In genomic region chr19:32971715-32972540, GRCh38 we compare ENCODE assay signal across 1 cellular context.
TF ChIP-seq lines count a peak whose summit lies in the region.

CEP89 (minus strand) TSS chr19:32971958; CDS start chr19:32971874, 84 bp downstream.
A gene with protein sequence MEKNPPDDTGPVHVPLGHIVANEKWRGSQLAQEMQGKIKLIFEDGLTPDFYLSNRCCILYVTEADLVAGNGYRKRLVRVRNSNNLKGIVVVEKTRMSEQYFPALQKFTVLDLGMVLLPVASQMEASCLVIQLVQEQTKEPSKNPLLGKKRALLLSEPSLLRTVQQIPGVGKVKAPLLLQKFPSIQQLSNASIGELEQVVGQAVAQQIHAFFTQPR (plus strand): TSS chr19:32972242. CDS start chr19:32973197, 955 bp downstream.

TF ChIP-seq in HepG2, 621 proteins besides CTCF, POLR2A, EP300 and RAD21 (continued from another document and continues in another):
- TF ChIP-seq PBX2 (CRISPR knock-in tag; IDR thresholded peaks at IDR 0.05) (peak; percentile 96), ZNF337 (CRISPR knock-in tag; IDR thresholded peaks at IDR 0.05; ENCODE audit: borderline replicate concordance, low read depth) (peak; percentile 61; the same call in 1 of the 2 replicates), SNAI1 (CRISPR knock-in tag; IDR thresholded peaks at IDR 0.05; ENCODE audit: borderline replicate concordance) (no peak), BRCA1 (CRISPR knock-in tag; IDR thresholded peaks at IDR 0.05) (no peak), ZNF781 (CRISPR knock-in tag; IDR thresholded peaks at IDR 0.05; ENCODE audit: borderline replicate concordance, not compliant biosample characterization) (peak; percentile 73), CC2D1A (CRISPR knock-in tag; IDR thresholded peaks at IDR 0.05) (peak; percentile 99; the same call in 1 of the 2 replicates), BCLAF1 (IDR thresholded peaks at IDR 0.05) (no peak), ZNF609 (CRISPR knock-in tag; IDR thresholded peaks at IDR 0.05; ENCODE audit: borderline replicate concordance) (0 out of 2 replicates have a peak, but pooled peaks have one; percentile 41), ZNF816 (CRISPR knock-in tag; IDR thresholded peaks at IDR 0.05; ENCODE audit: borderline replicate concordance) (peak; percentile 76; the same call in 1 of the 2 replicates), BORCS8-MEF2B (CRISPR knock-in tag; IDR thresholded peaks at IDR 0.05) (peak; percentile 100), ZNF724P (CRISPR knock-in tag; IDR thresholded peaks at IDR 0.05; ENCODE audit: borderline replicate concordance) (peak; percentile 100), THYN1 (CRISPR knock-in tag; IDR thresholded peaks at IDR 0.05; ENCODE audit: borderline replicate concordance, low read depth) (peak; percentile 99), TBP (CRISPR knock-in tag; IDR thresholded peaks at IDR 0.05) (no peak), KDM5B (CRISPR knock-in tag; IDR thresholded peaks at IDR 0.05; ENCODE audit: borderline replicate concordance) (peak; percentile 48; the same call in 1 of the 2 replicates), CCDC6 (CRISPR knock-in tag; IDR thresholded peaks at IDR 0.05) (peak; percentile 99), RFXANK (CRISPR knock-in tag; IDR thresholded peaks at IDR 0.05) (no peak), HNRNPL (IDR thresholded peaks at IDR 0.05; ENCODE audit: low read depth, low read length) (0 out of 2 replicates have a peak, but pooled peaks have one; percentile 38), ARID4A (CRISPR knock-in tag; IDR thresholded peaks at IDR 0.05; ENCODE audit: borderline replicate concordance) (peak; percentile 98), ETV5 (CRISPR knock-in tag; IDR thresholded peaks at IDR 0.05; ENCODE audit: borderline replicate concordance) (peak; percentile 44; the same call in 1 of the 2 replicates), SIX4 (CRISPR knock-in tag; IDR thresholded peaks at IDR 0.05) (peak; percentile 96), USF2 (IDR thresholded peaks at IDR 0.05; ENCODE audit: low read depth, low read length) (no peak), USF2 (CRISPR knock-in tag; IDR thresholded peaks at IDR 0.05; ENCODE audit: borderline replicate concordance) (0 out of 2 replicates have a peak, but pooled peaks have one; percentile 46), HDAC2 (CRISPR knock-in tag; IDR thresholded peaks at IDR 0.05) (peak; percentile 54; the same call in 1 of the 2 replicates), ZNF224 (CRISPR knock-in tag; IDR thresholded peaks at IDR 0.05) (no peak)
- TF ChIP-seq, protein P1, sequence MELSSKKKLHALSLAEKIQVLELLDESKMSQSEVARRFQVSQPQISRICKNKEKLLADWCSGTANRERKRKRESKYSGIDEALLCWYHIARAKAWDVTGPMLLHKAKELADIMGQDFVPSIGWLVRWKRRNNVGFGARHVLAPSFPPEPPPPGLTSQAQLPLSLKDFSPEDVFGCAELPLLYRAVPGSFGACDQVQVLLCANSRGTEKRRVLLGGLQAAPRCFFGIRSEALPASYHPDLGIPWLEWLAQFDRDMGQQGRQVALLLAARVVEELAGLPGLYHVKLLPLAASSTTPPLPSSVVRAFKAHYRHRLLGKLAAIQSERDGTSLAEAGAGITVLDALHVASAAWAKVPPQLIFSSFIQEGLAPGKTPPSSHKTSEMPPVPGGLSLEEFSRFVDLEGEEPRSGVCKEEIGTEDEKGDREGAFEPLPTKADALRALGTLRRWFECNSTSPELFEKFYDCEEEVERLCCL (CRISPR knock-in tag; IDR thresholded peaks at IDR 0.05; ENCODE audit: borderline replicate concordance), result no peak
- TF ChIP-seq, protein P2, sequence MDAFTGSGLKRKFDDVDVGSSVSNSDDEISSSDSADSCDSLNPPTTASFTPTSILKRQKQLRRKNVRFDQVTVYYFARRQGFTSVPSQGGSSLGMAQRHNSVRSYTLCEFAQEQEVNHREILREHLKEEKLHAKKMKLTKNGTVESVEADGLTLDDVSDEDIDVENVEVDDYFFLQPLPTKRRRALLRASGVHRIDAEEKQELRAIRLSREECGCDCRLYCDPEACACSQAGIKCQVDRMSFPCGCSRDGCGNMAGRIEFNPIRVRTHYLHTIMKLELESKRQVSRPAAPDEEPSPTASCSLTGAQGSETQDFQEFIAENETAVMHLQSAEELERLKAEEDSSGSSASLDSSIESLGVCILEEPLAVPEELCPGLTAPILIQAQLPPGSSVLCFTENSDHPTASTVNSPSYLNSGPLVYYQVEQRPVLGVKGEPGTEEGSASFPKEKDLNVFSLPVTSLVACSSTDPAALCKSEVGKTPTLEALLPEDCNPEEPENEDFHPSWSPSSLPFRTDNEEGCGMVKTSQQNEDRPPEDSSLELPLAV (CRISPR knock-in tag; conservative IDR thresholded peaks at IDR 0.05; ENCODE audit: low read depth), result 0 out of 2 replicates have a peak, but pooled peaks have one; percentile 73
